Comparison of ENCODE assay signal across 1 cellular context in the genomic region with DNA sequence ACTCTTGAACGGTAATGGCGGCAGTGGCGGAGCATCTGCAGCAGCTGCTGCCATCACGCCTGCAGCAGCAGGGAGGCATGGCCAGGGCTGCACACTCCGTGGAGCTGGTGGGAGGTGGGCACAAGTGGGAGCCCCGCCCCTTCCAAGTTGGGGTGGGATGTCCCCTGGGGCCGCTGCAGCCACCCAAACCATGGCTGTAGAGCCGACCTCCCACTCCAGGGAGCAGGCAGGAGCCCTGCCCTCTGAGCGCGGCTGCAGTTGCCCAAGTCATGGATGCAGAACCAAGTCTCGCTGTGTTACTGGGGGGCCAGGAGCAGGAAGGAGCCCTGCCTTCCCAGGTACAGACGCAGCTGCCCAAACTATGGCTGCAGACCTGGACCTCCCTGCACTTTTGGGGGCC.
TF ChIP-seq lines count a peak whose summit lies in the region.

No MANE protein-coding gene starts in this region.

TF ChIP-seq in IMR-90, 13 proteins besides CTCF, POLR2A, EP300 and RAD21 (continued from another document):
- TF ChIP-seq BHLHE40 (IDR thresholded peaks at IDR 0.05; ENCODE audit: low read depth, low read length): no peak
- TF ChIP-seq MXI1 (IDR thresholded peaks at IDR 0.05; ENCODE audit: borderline replicate concordance, low read depth, low read length): no peak
- TF ChIP-seq CHD1 (IDR thresholded peaks at IDR 0.05; ENCODE audit: low read depth, low read length): no peak
- no peak for TF ChIP-seq MAZ (IDR thresholded peaks at IDR 0.05; ENCODE audit: borderline replicate concordance, low read depth, low read length)
- TF ChIP-seq, protein P1, sequence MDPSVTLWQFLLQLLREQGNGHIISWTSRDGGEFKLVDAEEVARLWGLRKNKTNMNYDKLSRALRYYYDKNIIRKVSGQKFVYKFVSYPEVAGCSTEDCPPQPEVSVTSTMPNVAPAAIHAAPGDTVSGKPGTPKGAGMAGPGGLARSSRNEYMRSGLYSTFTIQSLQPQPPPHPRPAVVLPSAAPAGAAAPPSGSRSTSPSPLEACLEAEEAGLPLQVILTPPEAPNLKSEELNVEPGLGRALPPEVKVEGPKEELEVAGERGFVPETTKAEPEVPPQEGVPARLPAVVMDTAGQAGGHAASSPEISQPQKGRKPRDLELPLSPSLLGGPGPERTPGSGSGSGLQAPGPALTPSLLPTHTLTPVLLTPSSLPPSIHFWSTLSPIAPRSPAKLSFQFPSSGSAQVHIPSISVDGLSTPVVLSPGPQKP (IDR thresholded peaks at IDR 0.05; ENCODE audit: borderline replicate concordance, low read depth, low read length): no peak
- no peak for TF ChIP-seq RFX5 (IDR thresholded peaks at IDR 0.05; ENCODE audit: low read depth, low read length)
- no peak for TF ChIP-seq MAFK (IDR thresholded peaks at IDR 0.05; ENCODE audit: low read depth, low read length)
- no peak for TF ChIP-seq FOS (IDR thresholded peaks at IDR 0.05; ENCODE audit: low read depth, low read length)
- TF ChIP-seq, protein P2, sequence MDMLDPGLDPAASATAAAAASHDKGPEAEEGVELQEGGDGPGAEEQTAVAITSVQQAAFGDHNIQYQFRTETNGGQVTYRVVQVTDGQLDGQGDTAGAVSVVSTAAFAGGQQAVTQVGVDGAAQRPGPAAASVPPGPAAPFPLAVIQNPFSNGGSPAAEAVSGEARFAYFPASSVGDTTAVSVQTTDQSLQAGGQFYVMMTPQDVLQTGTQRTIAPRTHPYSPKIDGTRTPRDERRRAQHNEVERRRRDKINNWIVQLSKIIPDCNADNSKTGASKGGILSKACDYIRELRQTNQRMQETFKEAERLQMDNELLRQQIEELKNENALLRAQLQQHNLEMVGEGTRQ (IDR thresholded peaks at IDR 0.05; ENCODE audit: low read depth, low read length): no peak
- TF ChIP-seq SMC3 (IDR thresholded peaks at IDR 0.05; ENCODE audit: low read depth, low read length): no peak
